ENCODE assay signal across 1 cellular context in the genomic region with DNA sequence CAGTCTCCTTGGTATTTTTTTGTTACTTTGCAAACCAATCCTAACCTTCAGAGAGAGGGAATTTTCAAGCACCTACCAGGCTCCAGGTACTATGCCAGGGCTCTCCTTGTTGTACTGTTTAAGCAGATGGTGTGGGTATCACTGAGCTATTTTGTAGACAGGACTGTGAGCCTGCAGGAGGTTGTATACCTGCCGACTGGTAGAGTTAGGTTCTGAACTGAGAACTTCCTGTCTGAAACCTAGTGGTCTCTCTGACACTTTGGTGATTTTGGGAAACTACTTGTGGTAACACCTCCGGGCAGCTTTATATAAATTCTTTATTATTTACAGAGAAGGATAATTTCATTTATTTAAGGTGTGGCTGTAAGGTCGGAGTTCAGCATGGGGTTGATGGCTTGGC.
TF ChIP-seq lines count a peak whose summit lies in the region.

No MANE protein-coding gene starts in this region.

TF ChIP-seq in HepG2, 621 proteins besides CTCF, POLR2A, EP300 and RAD21:
- no peak for TF ChIP-seq RBM39 (IDR thresholded peaks at IDR 0.05; ENCODE audit: low read depth, low read length, poor library complexity, severe bottlenecking)
- TF ChIP-seq FLYWCH1 (CRISPR knock-in tag; IDR thresholded peaks at IDR 0.05), result no peak
- no peak for TF ChIP-seq SP4 (CRISPR knock-in tag; IDR thresholded peaks at IDR 0.05)
- no peak for TF ChIP-seq ZFP90 (CRISPR knock-in tag; IDR thresholded peaks at IDR 0.05; ENCODE audit: borderline replicate concordance)
- TF ChIP-seq HNRNPL (IDR thresholded peaks at IDR 0.05; ENCODE audit: low read depth, low read length), result no peak
- TF ChIP-seq SRSF1 (optimal IDR thresholded peaks at IDR 0.05; ENCODE audit: low read depth, low read length), result no peak
- TF ChIP-seq MAF1 (CRISPR knock-in tag; IDR thresholded peaks at IDR 0.05; ENCODE audit: borderline replicate concordance), result no peak
- TF ChIP-seq, protein P1, sequence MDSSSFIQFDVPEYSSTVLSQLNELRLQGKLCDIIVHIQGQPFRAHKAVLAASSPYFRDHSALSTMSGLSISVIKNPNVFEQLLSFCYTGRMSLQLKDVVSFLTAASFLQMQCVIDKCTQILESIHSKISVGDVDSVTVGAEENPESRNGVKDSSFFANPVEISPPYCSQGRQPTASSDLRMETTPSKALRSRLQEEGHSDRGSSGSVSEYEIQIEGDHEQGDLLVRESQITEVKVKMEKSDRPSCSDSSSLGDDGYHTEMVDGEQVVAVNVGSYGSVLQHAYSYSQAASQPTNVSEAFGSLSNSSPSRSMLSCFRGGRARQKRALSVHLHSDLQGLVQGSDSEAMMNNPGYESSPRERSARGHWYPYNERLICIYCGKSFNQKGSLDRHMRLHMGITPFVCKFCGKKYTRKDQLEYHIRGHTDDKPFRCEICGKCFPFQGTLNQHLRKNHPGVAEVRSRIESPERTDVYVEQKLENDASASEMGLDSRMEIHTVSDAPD (CRISPR knock-in tag; IDR thresholded peaks at IDR 0.05), result no peak
- TF ChIP-seq MBNL3 (CRISPR knock-in tag; conservative IDR thresholded peaks at IDR 0.05), result no peak
- TF ChIP-seq, protein P2, sequence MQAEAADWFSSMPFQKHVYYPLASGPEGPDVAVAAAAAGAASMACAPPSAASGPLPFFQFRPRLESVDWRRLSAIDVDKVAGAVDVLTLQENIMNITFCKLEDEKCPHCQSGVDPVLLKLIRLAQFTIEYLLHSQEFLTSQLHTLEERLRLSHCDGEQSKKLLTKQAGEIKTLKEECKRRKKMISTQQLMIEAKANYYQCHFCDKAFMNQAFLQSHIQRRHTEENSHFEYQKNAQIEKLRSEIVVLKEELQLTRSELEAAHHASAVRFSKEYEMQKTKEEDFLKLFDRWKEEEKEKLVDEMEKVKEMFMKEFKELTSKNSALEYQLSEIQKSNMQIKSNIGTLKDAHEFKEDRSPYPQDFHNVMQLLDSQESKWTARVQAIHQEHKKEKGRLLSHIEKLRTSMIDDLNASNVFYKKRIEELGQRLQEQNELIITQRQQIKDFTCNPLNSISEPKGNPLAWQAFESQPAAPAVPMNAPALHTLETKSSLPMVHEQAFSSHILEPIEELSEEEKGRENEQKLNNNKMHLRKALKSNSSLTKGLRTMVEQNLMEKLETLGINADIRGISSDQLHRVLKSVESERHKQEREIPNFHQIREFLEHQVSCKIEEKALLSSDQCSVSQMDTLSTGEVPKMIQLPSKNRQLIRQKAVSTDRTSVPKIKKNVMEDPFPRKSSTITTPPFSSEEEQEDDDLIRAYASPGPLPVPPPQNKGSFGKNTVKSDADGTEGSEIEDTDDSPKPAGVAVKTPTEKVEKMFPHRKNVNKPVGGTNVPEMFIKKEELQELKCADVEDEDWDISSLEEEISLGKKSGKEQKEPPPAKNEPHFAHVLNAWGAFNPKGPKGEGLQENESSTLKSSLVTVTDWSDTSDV (CRISPR knock-in tag; IDR thresholded peaks at IDR 0.05), result no peak
- no peak for TF ChIP-seq ZNF598 (CRISPR knock-in tag; IDR thresholded peaks at IDR 0.05; ENCODE audit: borderline replicate concordance)
- TF ChIP-seq, protein P3, sequence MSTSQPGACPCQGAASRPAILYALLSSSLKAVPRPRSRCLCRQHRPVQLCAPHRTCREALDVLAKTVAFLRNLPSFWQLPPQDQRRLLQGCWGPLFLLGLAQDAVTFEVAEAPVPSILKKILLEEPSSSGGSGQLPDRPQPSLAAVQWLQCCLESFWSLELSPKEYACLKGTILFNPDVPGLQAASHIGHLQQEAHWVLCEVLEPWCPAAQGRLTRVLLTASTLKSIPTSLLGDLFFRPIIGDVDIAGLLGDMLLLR (CRISPR knock-in tag; IDR thresholded peaks at IDR 0.05), result no peak
- TF ChIP-seq, protein P4, sequence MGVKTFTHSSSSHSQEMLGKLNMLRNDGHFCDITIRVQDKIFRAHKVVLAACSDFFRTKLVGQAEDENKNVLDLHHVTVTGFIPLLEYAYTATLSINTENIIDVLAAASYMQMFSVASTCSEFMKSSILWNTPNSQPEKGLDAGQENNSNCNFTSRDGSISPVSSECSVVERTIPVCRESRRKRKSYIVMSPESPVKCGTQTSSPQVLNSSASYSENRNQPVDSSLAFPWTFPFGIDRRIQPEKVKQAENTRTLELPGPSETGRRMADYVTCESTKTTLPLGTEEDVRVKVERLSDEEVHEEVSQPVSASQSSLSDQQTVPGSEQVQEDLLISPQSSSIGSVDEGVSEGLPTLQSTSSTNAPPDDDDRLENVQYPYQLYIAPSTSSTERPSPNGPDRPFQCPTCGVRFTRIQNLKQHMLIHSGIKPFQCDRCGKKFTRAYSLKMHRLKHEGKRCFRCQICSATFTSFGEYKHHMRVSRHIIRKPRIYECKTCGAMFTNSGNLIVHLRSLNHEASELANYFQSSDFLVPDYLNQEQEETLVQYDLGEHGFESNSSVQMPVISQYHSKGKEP (CRISPR knock-in tag; IDR thresholded peaks at IDR 0.05), result no peak
- TF ChIP-seq NFRKB (IDR thresholded peaks at IDR 0.05), result no peak
- TF ChIP-seq ZNF337 (CRISPR knock-in tag; IDR thresholded peaks at IDR 0.05; ENCODE audit: borderline replicate concordance, low read depth), result no peak
- TF ChIP-seq SMARCE1 (IDR thresholded peaks at IDR 0.05; ENCODE audit: borderline replicate concordance), result no peak
- TF ChIP-seq, protein P5, sequence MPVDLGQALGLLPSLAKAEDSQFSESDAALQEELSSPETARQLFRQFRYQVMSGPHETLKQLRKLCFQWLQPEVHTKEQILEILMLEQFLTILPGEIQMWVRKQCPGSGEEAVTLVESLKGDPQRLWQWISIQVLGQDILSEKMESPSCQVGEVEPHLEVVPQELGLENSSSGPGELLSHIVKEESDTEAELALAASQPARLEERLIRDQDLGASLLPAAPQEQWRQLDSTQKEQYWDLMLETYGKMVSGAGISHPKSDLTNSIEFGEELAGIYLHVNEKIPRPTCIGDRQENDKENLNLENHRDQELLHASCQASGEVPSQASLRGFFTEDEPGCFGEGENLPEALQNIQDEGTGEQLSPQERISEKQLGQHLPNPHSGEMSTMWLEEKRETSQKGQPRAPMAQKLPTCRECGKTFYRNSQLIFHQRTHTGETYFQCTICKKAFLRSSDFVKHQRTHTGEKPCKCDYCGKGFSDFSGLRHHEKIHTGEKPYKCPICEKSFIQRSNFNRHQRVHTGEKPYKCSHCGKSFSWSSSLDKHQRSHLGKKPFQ (CRISPR knock-in tag; IDR thresholded peaks at IDR 0.05; ENCODE audit: insufficient replicate concordance), result no peak
- no peak for TF ChIP-seq PAX8 (CRISPR knock-in tag; IDR thresholded peaks at IDR 0.05; ENCODE audit: borderline replicate concordance)
TF ChIP-seq in HepG2: peak in this region for 0.
